8 cellular contexts compared by ENCODE assay signal in the genomic region with DNA sequence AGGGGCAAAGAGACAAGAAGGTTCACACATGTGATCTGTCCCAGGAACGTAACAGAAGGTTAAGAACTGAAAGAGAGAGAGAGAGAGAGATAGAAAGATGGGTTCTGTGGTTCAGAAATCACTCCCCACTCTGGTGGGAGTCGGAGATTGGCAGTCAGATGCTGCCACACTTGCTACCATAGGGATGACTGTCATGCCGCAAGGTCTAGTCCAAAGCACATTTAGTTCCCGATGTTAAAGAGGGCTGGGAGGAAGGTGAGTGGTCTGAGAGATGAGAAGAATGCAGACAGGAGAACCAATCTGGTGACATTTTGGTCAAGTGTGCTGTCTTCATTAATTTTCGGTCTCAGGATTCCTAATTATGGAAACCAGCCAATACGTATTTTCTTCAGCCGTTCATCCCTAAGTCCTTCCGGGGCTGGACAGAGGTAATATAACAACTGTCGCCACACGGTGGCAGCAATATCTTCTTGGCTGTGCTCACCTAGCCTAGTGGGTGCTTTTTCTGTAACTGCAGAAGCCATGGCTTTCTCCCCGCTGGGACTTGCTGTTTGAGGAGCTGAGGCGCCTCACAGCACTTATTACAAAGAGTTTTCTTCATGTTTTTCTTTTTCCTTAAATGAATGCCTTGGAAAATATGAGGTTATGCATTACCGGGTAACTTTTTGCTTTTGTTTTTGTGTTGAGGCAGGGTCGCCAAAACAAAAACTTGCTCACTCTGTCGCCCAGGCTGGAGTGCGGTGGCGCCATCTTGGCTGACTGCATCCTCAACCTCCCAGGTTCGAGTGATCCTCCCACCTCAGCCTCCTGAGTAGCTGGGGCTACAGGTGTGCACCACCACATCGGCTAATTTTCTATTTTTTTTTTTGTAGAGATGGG. TPM values are rescaled to one million over a fixed set of nuclear protein-coding genes. Genes with fewer than 3 reads are reported as not detected.
DNase-seq lines count a peak whose midpoint lies in the region; ATAC-seq lines count a peak whose summit lies in the region.

No MANE protein-coding gene starts in this region.

- H3K4me1 Mint-ChIP-seq in CD4-positive, CD25-positive, alpha-beta regulatory T cell: peaks cover 0 to 8% (median 3%) of the 10 kb centered on the region in 4 donors

- ATAC-seq in CD4-positive, CD25-positive, alpha-beta regulatory T cell (ENCODE audit: low read depth in 2 of 2): peak; percentile 66 to 70
- ATAC-seq in GM19438 (IDR thresholded peaks at IDR 0.05; ENCODE audit: low read depth, unreplicated experiment) (peak; percentile 72), HG03460 (IDR thresholded peaks at IDR 0.05; ENCODE audit: unreplicated experiment) (peak; percentile 92)

- no peak overlapping the region for H3K4me3 ChIP-seq in CD4-positive, CD25-positive, alpha-beta regulatory T cell (ENCODE audit: low read depth, low read length)

- no peaks in the 10 kb centered on the region for H3K36me3 ChIP-seq in CD4-positive, CD25-positive, alpha-beta regulatory T cell (ENCODE audit: control insufficient read depth, insufficient read depth, low read length)

- H3K27me3 ChIP-seq in CD4-positive, CD25-positive, alpha-beta regulatory T cell (ENCODE audit: control insufficient read depth, insufficient read depth, low read length): peaks cover 5% of the 10 kb centered on the region

- H3K4me1 ChIP-seq in CD4-positive, CD25-positive, alpha-beta regulatory T cell (ENCODE audit: control insufficient read depth, insufficient read depth, low read length, poor library complexity, severe bottlenecking): no peaks in the 10 kb centered on the region

- H3K36me3 Mint-ChIP-seq in CD4-positive, CD25-positive, alpha-beta regulatory T cell: no peaks in the 10 kb centered on the region

- no peak overlapping the region for H3K4me3 Mint-ChIP-seq in CD4-positive, CD25-positive, alpha-beta regulatory T cell

- no peak overlapping the region for H3K27ac ChIP-seq in CD4-positive, CD25-positive, alpha-beta regulatory T cell (ENCODE audit: insufficient read depth, low read length, poor library complexity, severe bottlenecking)

- peak; percentile 20 to 68 (median 40) for DNase-seq in CD4-positive, CD25-positive, alpha-beta regulatory T cell
- DNase-seq in NCI-H774 (lab: John Stamatoyannopoulos, UW) (peak; percentile 85), midbrain (lab: John Stamatoyannopoulos, UW) (peak; percentile 56)
- peak; percentile 8 to 33 for DNase-seq in activated CD4-positive, alpha-beta T cell treated with anti-CD3 and anti-CD28 coated beads, Interleukin-2, amount 50 U/mL, for 24 hours (ENCODE audit: low read depth in 1 of 2, low spot score in 1 of 2)
- DNase-seq in effector CD8-positive, alpha-beta T cell (lab: John Stamatoyannopoulos, UW): peak; percentile 5
- DNase-seq in stimulated activated CD8-positive, alpha-beta memory T cell treated with anti-CD3 and anti-CD28 coated beads, Interleukin-4, amount 100 ng/mL, for 4 hours (ENCODE audit: low read depth in 2 of 2, low spot score in 1 of 2): peak; percentile 10 to 16

- no peak overlapping the region for H3K27ac Mint-ChIP-seq in CD4-positive, CD25-positive, alpha-beta regulatory T cell

- no peaks in the 10 kb centered on the region for H3K9me3 ChIP-seq in CD4-positive, CD25-positive, alpha-beta regulatory T cell (ENCODE audit: control insufficient read depth in 2 of 2, low read length in 2 of 2)

- H3K9me3 Mint-ChIP-seq in CD4-positive, CD25-positive, alpha-beta regulatory T cell: no peaks in the 10 kb centered on the region

- H3K27me3 Mint-ChIP-seq in CD4-positive, CD25-positive, alpha-beta regulatory T cell: peaks cover 8% of the 10 kb centered on the region

RNA-seq across cellular contexts. Expression of gene SLC35D3, which starts 46.0 kb away (rescaled TPM):
- total RNA-seq in CD4-positive, CD25-positive, alpha-beta regulatory T cell: 0.15 TPM
- polyA plus RNA-seq in CD4-positive, CD25-positive, alpha-beta regulatory T cell: not detected

Comparison
In these comparisons a context has a peak if more than half of its experiments do, and no peak if none do; other contexts are left out.
1. DNase-seq: peak in every context shown above with its lines; median percentile 85 in NCI-H774; 56 in midbrain; 40 in CD4-positive, CD25-positive, alpha-beta regulatory T cell; 20 in activated CD4-positive, alpha-beta T cell treated with anti-CD3 and anti-CD28 coated beads, Interleukin-2, amount 50 U/mL, for 24 hours; 13 in stimulated activated CD8-positive, alpha-beta memory T cell treated with anti-CD3 and anti-CD28 coated beads, Interleukin-4, amount 100 ng/mL, for 4 hours; 5 in effector CD8-positive, alpha-beta T cell.